In the genomic region with DNA sequence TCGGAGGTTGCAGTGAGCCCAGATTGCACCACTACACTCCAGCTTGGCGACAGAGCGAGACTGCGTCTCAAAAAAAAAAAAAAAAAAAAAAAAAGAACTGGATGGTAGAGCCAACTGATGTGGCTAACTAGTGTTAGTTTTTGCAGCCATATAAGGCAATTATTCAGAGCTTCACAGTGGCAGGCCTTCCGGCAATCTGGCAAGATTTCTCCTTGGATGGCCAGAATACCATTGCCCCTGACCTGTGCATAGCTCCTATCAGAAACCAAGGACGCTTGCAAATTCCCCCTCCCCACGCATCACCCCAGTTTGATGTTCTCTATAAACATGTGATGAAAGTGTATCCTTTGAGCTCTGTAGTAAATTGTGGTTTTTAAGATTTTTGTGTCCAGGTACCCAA, we compare ENCODE assay signal across 9 cellular contexts.
"Had no signal": no experiment of that assay in that cellular context is flagged by ENCODE, and none has a peak within 500 bp of the region (broad histone marks: within the 10 kb centered on the region; RNA-seq: fewer than 3 reads in every experiment).

No MANE protein-coding gene starts in this region.

- H3K4me3 ChIP-seq: GM23248, HAP-1 had no signal

- H3K4me3 Mint-ChIP-seq: HFFc6, IgD-negative memory B cell had no signal

- H3K36me3 ChIP-seq: HAP-1 had no signal

- H3K27ac Mint-ChIP-seq: HFFc6 had no signal

- H3K9me3 ChIP-seq: HAP-1 had no signal

- H2AFZ ChIP-seq: GM23248 had no signal

- FAIRE-seq: HepG2 had no signal

- H3K9me3 Mint-ChIP-seq: HFFc6, IgD-negative memory B cell had no signal

- ATAC-seq: HCT116 had no signal

- H3K27ac ChIP-seq: GM23248, HL-60 had no signal

- H3K9ac ChIP-seq: GM23248 had no signal

- DNase-seq: GM23248, H7, HFFc6, KBM-7 had no signal
